ENCODE assay signal across 23 cellular contexts in the genomic region with DNA sequence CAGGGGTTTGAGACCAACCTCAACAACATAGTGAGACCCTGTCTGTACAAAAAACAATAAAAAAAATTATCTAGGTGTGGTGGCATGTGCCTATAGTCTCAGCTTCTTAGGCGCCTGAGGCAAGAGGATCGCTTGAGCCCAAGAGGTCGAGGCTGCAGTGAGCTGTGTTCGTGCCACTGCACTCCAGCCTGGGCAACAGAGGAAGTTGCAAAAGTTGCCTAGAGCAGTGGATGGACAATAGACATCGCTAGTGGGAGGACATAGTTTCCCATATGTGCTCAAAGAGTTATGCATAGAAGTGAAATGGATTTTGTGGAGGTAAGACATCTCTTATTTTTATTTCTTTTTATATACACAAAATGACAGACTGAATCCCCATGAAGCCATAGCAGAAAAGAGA.
"Had no signal": no experiment of that assay in that cellular context is flagged by ENCODE, and none has a peak within 500 bp of the region (broad histone marks: within the 10 kb centered on the region; RNA-seq: fewer than 3 reads in every experiment).

No MANE protein-coding gene starts in this region.

- ATAC-seq: left colon; left lung; lower lobe of right lung; naive thymus-derived CD8-positive, alpha-beta T cell; right lobe of liver; stimulated activated memory B cell treated with anti-CD40 and anti-IgM and Interleukin-4, amounts not matched to agents 10 μg/mL and 1 μg/mL and 100 μg/mL, for 72 hours; stimulated activated naive CD8-positive, alpha-beta T cell treated with anti-CD3 and anti-CD28 coated beads, Interleukin-15, amount 100 ng/mL, for 72 hours had no signal

- H3K36me3 Mint-ChIP-seq: immature natural killer cell; stimulated activated memory B cell treated with anti-CD40 and anti-IgM and Interleukin-4, amounts not matched to agents 10 μg/mL and 1 μg/mL and 100 μg/mL, for 72 hours had no signal

- H3K27ac Mint-ChIP-seq: immature natural killer cell; progenitor cell of endocrine pancreas; stimulated activated memory B cell treated with anti-CD40 and anti-IgM and Interleukin-4, amounts not matched to agents 10 μg/mL and 1 μg/mL and 100 μg/mL, for 72 hours had no signal

- H3K4me3 Mint-ChIP-seq: immature natural killer cell; naive thymus-derived CD8-positive, alpha-beta T cell; nephron; stimulated activated memory B cell treated with anti-CD40 and anti-IgM and Interleukin-4, amounts not matched to agents 10 μg/mL and 1 μg/mL and 100 μg/mL, for 72 hours; stimulated activated naive CD8-positive, alpha-beta T cell treated with anti-CD3 and anti-CD28 coated beads, Interleukin-15, amount 100 ng/mL, for 72 hours had no signal

- H3K27me3 Mint-ChIP-seq: naive thymus-derived CD8-positive, alpha-beta T cell; progenitor cell of endocrine pancreas; stimulated activated memory B cell treated with anti-CD40 and anti-IgM and Interleukin-4, amounts not matched to agents 10 μg/mL and 1 μg/mL and 100 μg/mL, for 72 hours; stimulated activated naive CD8-positive, alpha-beta T cell treated with anti-CD3 and anti-CD28 coated beads, Interleukin-15, amount 100 ng/mL, for 72 hours had no signal

- H3K9me3 Mint-ChIP-seq: immature natural killer cell; naive thymus-derived CD8-positive, alpha-beta T cell; nephron; stimulated activated memory B cell treated with anti-CD40 and anti-IgM and Interleukin-4, amounts not matched to agents 10 μg/mL and 1 μg/mL and 100 μg/mL, for 72 hours; stimulated activated naive CD8-positive, alpha-beta T cell treated with anti-CD3 and anti-CD28 coated beads, Interleukin-15, amount 100 ng/mL, for 72 hours had no signal

- DNase-seq: hypothalamus; immature natural killer cell; kidney; left colon; left lung; lower lobe of right lung; mammary epithelial cell; mesenchymal stem cell; naive thymus-derived CD8-positive, alpha-beta T cell; ovary; right lobe of liver; stimulated activated CD4-positive, alpha-beta T cell treated with anti-CD3 and anti-CD28 coated beads, Interleukin-1b, Interleukin-23, amount 100 ng/mL, for 48 hours; stimulated activated CD4-positive, alpha-beta T cell treated with anti-CD3 and anti-CD28 coated beads, Interleukin-2, amount 100 ng/mL, for 48 hours; stimulated activated CD4-positive, alpha-beta T cell treated with anti-CD3 and anti-CD28 coated beads, Interleukin-4, amount 100 ng/mL, for 4 hours; stimulated activated CD8-positive, alpha-beta memory T cell treated with anti-CD3 and anti-CD28 coated beads, Interleukin-4, amount 100 ng/mL, for 48 hours; stimulated activated naive CD4-positive, alpha-beta T cell treated with Interleukin-2 at 50 U/mL for 16 hours; stimulated activated naive CD8-positive, alpha-beta T cell treated with anti-CD3 and anti-CD28 coated beads, Interleukin-15, amount 100 ng/mL, for 72 hours; substantia nigra; transverse colon; upper lobe of left lung had no signal
